In the genomic region with DNA sequence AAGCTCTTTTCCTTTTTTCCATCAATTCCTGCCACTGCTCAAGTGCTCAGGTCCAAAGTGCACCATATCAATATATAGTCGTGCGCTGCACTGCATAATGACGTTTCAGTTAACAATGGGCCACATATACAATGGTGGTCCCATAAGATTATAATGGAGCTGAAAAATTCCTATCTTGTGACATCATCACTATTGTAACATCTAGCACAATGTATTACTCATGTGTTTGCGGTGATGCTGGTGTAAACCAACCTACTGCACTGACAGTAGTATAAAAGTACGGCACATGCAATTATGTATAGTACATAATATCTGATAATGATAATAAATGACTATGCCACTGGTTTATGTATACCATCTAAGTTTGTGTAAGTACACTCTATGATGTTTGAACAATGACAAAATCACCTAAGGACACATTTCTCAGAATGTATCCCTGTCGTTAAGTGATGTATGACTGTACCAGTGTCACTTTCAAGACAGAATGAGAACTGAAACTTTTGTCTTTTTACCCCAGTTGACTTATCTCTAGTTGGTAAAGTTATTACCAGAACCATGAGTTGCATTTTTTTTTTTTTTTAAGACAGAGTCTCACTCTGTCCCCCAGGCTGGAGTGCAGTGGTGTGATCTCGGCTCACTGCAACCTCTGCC, we compare ENCODE assay signal across 11 cellular contexts. TPM values are rescaled to one million over a fixed set of nuclear protein-coding genes. Genes with fewer than 3 reads are reported as not detected.
A peak's percentile ranks its signal among the peaks of the same experiment; 100 is the strongest.
DNase-seq lines count a peak whose midpoint lies in the region; ATAC-seq, FAIRE-seq and TF ChIP-seq lines count a peak whose summit lies in the region.
"Had no signal": no experiment of that assay in that cellular context is flagged by ENCODE, and none has a peak within 500 bp of the region (broad histone marks: within the 10 kb centered on the region; RNA-seq: fewer than 3 reads in every experiment).

No MANE protein-coding gene starts in this region.

- H4K20me1 ChIP-seq in OCI-LY3 (ENCODE audit: insufficient read depth, low read length) = no peaks in the 10 kb centered on the region
- H4K20me1 ChIP-seq: BLaER1 treated with 17β-estradiol and CSF1 and Interleukin-3, amounts not matched to agents 10 nM and 100 nM had no signal

- POLR2A ChIA-PET in A549 (lab: Yijun Ruan, JAX) = no interaction called here

- no peak for DNase-seq in A549 (ENCODE audit: low read depth in 1 of 2, low spot score in 1 of 2)
- DNase-seq in T-helper 17 cell = no peak
- no peak for DNase-seq in upper lobe of left lung
- no peak for DNase-seq in coronary artery (ENCODE audit: low spot score)
- DNase-seq in stimulated activated CD4-positive, alpha-beta T cell treated with anti-CD3 and anti-CD28 coated beads, Interleukin-2, amount 100 ng/mL, for 24 hours = no peak

- TF ChIP-seq POLR2A in A549 (IDR thresholded peaks at IDR 0.05; ENCODE audit: low read length) = no peak
- TF ChIP-seq POLR2A in upper lobe of left lung (IDR thresholded peaks at IDR 0.05) = no peak

- CTCF ChIA-PET in A549 (lab: Yijun Ruan, JAX) = interaction anchor here (0.6 to 1.0 kb wide), 3 partner anchors 41 to 561 kb away, joined by 3 read pairs; no protein-coding TSS in a partner anchor

- no peaks in the 10 kb centered on the region for H3K36me3 Mint-ChIP-seq in T-helper 17 cell (ENCODE audit: low read depth)

- peaks cover 26% of the 10 kb centered on the region for H3K27me3 Mint-ChIP-seq in T-helper 17 cell

- H3K9me3 ChIP-seq in A549 (no peaks in the 10 kb centered on the region), OCI-LY3 (ENCODE audit: insufficient read depth, low read length) (no peaks in the 10 kb centered on the region), T-helper 17 cell (ENCODE audit: control insufficient read depth, low read length, poor library complexity, severe bottlenecking) (no peaks in the 10 kb centered on the region), upper lobe of left lung (no peaks in the 10 kb centered on the region)
- H3K9me3 ChIP-seq: BLaER1 treated with 17β-estradiol and CSF1 and Interleukin-3, amounts not matched to agents 10 nM and 100 nM had no signal

- no peak for FAIRE-seq in A549 (lab: Jason Lieb, UNC)

- H2AFZ ChIP-seq in OCI-LY3 (ENCODE audit: low read depth, low read length) = no peak overlapping the region

- H3K79me2 ChIP-seq in OCI-LY3 (ENCODE audit: low read length) = no peaks in the 10 kb centered on the region

- H3K4me3 Mint-ChIP-seq in T-helper 17 cell = no peak overlapping the region

- H3K4me2 ChIP-seq in A549 = no peak overlapping the region
- H3K4me2 ChIP-seq in OCI-LY3 (ENCODE audit: low read length) = peak overlapping the region; percentile 57
- H3K4me2 ChIP-seq: BLaER1 treated with 17β-estradiol and CSF1 and Interleukin-3, amounts not matched to agents 10 nM and 100 nM had no signal

- no peaks in the 10 kb centered on the region for H3K4me1 Mint-ChIP-seq in T-helper 17 cell

- no peak; a peak in 2 of 6 replicates for ATAC-seq in A549
- ATAC-seq in GM19023 (IDR thresholded peaks at IDR 0.05; ENCODE audit: unreplicated experiment) = peak; percentile 87
- peak; percentile 96 for ATAC-seq in HG02852 (IDR thresholded peaks at IDR 0.05; ENCODE audit: unreplicated experiment)
- no peak for ATAC-seq in T-helper 17 cell
- no peak for ATAC-seq in upper lobe of left lung (ENCODE audit: low FRiP score in 2 of 2)

- H3K27ac ChIP-seq in A549 (no peak overlapping the region), OCI-LY3 (ENCODE audit: low read length) (peak overlapping the region; percentile 20; the same call in 1 of the 2 replicates), upper lobe of left lung (no peak overlapping the region), coronary artery (no peak overlapping the region)
- H3K27ac ChIP-seq: BLaER1 treated with 17β-estradiol and CSF1 and Interleukin-3, amounts not matched to agents 10 nM and 100 nM had no signal

- no peak overlapping the region for H3K9ac ChIP-seq in OCI-LY3 (ENCODE audit: low read length)
- H3K9ac ChIP-seq: BLaER1 treated with 17β-estradiol and CSF1 and Interleukin-3, amounts not matched to agents 10 nM and 100 nM had no signal

- no peak overlapping the region for H3K4me3 ChIP-seq in A549
- no peak overlapping the region for H3K4me3 ChIP-seq in OCI-LY3 (ENCODE audit: low read length)
- H3K4me3 ChIP-seq in upper lobe of left lung = no peak overlapping the region
- H3K4me3 ChIP-seq in coronary artery = no peak overlapping the region
- H3K4me3 ChIP-seq: BLaER1 treated with 17β-estradiol and CSF1 and Interleukin-3, amounts not matched to agents 10 nM and 100 nM had no signal

- no peaks in the 10 kb centered on the region for H3K27me3 ChIP-seq in OCI-LY3 (ENCODE audit: low read depth, low read length)
- H3K27me3 ChIP-seq in upper lobe of left lung = no peaks in the 10 kb centered on the region
- H3K27me3 ChIP-seq: BLaER1 treated with 17β-estradiol and CSF1 and Interleukin-3, amounts not matched to agents 10 nM and 100 nM had no signal

- H3K4me1 ChIP-seq in A549 (no peaks in the 10 kb centered on the region), OCI-LY3 (ENCODE audit: low read length) (peaks cover 19% of the 10 kb centered on the region), upper lobe of left lung (no peaks in the 10 kb centered on the region)
- H3K4me1 ChIP-seq: BLaER1 treated with 17β-estradiol and CSF1 and Interleukin-3, amounts not matched to agents 10 nM and 100 nM had no signal

- TF ChIP-seq CTCF in A549 (IDR thresholded peaks at IDR 0.05) = no peak
- no peak for TF ChIP-seq CTCF in OCI-LY3 (IDR thresholded peaks at IDR 0.05; ENCODE audit: low read depth, low read length)
- no peak for TF ChIP-seq CTCF in upper lobe of left lung (IDR thresholded peaks at IDR 0.05)
- TF ChIP-seq CTCF in coronary artery (IDR thresholded peaks at IDR 0.05) = no peak

- TF ChIP-seq RAD21 in A549 (conservative IDR thresholded peaks at IDR 0.05 in 1 of 2, IDR thresholded peaks at IDR 0.05 in 1 of 2) = no peak

- TF ChIP-seq EP300 in A549 (IDR thresholded peaks at IDR 0.05) (no peak), upper lobe of left lung (IDR thresholded peaks at IDR 0.05) (no peak)

- 64% methylated on average over 7 of the region's 7 CpGs for WGBS in A549 (ENCODE audit: missing lambda C conversion rate)
- 71 to 78% methylated on average over 7 of the region's 7 CpGs for WGBS in upper lobe of left lung, 2 donors

- no peak overlapping the region for H3K27ac Mint-ChIP-seq in T-helper 17 cell

- H3K36me3 ChIP-seq in OCI-LY3 (replicated peaks; ENCODE audit: low read depth, low read length) = no peaks in the 10 kb centered on the region
- H3K36me3 ChIP-seq in upper lobe of left lung = no peaks in the 10 kb centered on the region
- H3K36me3 ChIP-seq: BLaER1 treated with 17β-estradiol and CSF1 and Interleukin-3, amounts not matched to agents 10 nM and 100 nM had no signal

TF ChIP-seq in A549, 52 proteins besides CTCF, POLR2A, EP300 and RAD21:
- TF ChIP-seq FOSL2 (IDR thresholded peaks at IDR 0.05) (no peak), FOSL2 (CRISPR knock-in tag; IDR thresholded peaks at IDR 0.05) (peak; percentile 27; the same call in 1 of the 2 replicates), CHD4 (IDR thresholded peaks at IDR 0.05; ENCODE audit: borderline replicate concordance) (no peak)

RNA-seq across cellular contexts. Expression of a gene that starts 53.7 kb away (rescaled TPM):
- polyA plus RNA-seq in A549 (2011; rRNA removed) = not detected in 2 replicates
- polyA plus RNA-seq in A549 (2012; cell fraction: cytosol; rRNA removed) = 0.01 TPM in 1 of 2 replicates, not detected in the other
- polyA plus RNA-seq in A549 (2012; cell fraction: nucleus; rRNA removed) = 0.04 and 0.07 TPM in 2 replicates
- not detected in 3 replicates for polyA plus RNA-seq in A549 (2017; fragmentation: RNase III; extraction: RNeasy Plus Mini Kit Qiagen cat#74134 plus additional on column Dnase treatment)
- polyA minus RNA-seq in A549 (2011; rRNA and poly(A)+ RNA removed) = not detected in 2 replicates
- not detected for total RNA-seq in T-helper 17 cell
- total RNA-seq in upper lobe of left lung = under 1 TPM in 4 of 6 donors, not detected in 2; 0.14 to 0.39 (median 0.24) TPM
- total RNA-seq: osteoblast; T-helper 2 cell treated with Interferon-gamma antibody and Interleukin-4, amounts not matched to agents 100 ng/mL and 5 ng/mL, for 36 hours had no signal

Comparison
In these comparisons a context has a peak if more than half of its experiments do, and no peak if none do; other contexts are left out.
1. ATAC-seq: peak in GM19023 (single experiment) and HG02852 (single experiment); none in A549 (0 of 2), T-helper 17 cell (single experiment) and upper lobe of left lung (0 of 2).